Comparison of ENCODE assay signal across 20 cellular contexts in the genomic region with DNA sequence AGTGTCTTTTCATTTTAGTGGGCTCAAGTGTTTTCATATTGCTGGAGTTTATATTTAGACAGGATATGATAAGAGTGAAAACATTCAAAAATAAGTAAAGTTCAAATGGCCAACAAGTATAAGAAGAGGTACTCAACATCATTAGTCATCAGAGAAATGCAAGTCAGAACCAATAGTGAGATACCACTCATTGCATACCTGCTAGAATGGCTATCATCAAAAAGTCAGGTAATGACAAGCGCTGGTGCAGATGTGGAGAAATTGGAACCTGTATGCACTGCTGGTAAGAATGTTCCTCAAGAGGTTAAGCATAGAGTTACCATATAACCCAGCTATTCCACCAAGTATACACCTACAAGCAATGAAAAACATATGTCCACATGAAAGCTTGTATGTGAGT.
A peak's percentile ranks its signal among the peaks of the same experiment; 100 is the strongest.
DNase-seq lines count a peak whose midpoint lies in the region; ATAC-seq, FAIRE-seq and TF ChIP-seq lines count a peak whose summit lies in the region.
"Had no signal": no experiment of that assay in that cellular context is flagged by ENCODE, and none has a peak within 500 bp of the region (broad histone marks: within the 10 kb centered on the region; RNA-seq: fewer than 3 reads in every experiment).

No MANE protein-coding gene starts in this region.

- H3K27ac Mint-ChIP-seq in neural progenitor cell = peak overlapping the region; percentile 30
- H3K27ac Mint-ChIP-seq: CD14-positive monocyte; CD8-positive, alpha-beta T cell had no signal

- peaks cover 2% of the 10 kb centered on the region for H3K27me3 Mint-ChIP-seq in neural progenitor cell (ENCODE audit: insufficient read depth, low read depth)

- H3K27me3 ChIP-seq in RWPE2 (ENCODE audit: insufficient read depth, poor library complexity, severe bottlenecking) (no peaks in the 10 kb centered on the region), foreskin keratinocyte (no peaks in the 10 kb centered on the region), neural progenitor cell (no peaks in the 10 kb centered on the region)

- H3K9me3 ChIP-seq in RWPE2 (ENCODE audit: severe bottlenecking) (no peaks in the 10 kb centered on the region), neural progenitor cell (ENCODE audit: low read depth) (no peaks in the 10 kb centered on the region)
- H3K9me3 ChIP-seq: A549, HAP-1 had no signal

- H3K79me2 ChIP-seq in neural progenitor cell (ENCODE audit: low read depth) = no peaks in the 10 kb centered on the region

- TF ChIP-seq CTCF in RWPE2 (IDR thresholded peaks at IDR 0.05; ENCODE audit: poor library complexity, severe bottlenecking) = no peak
- TF ChIP-seq CTCF in foreskin keratinocyte (conservative IDR thresholded peaks at IDR 0.05) = no peak
- TF ChIP-seq CTCF in neural progenitor cell (IDR thresholded peaks at IDR 0.05) = no peak
- TF ChIP-seq CTCF in coronary artery (IDR thresholded peaks at IDR 0.05) = no peak

- DNase-seq in H54 (ENCODE audit: insufficient read length, low spot score) (no peak), RWPE2 (ENCODE audit: low spot score) (no peak), foreskin keratinocyte (peak; percentile 85 to 92), neural progenitor cell (ENCODE audit: low spot score) (no peak), Right ventricle myocardium inferior (ENCODE audit: missing footprints) (no peak), coronary artery (ENCODE audit: low spot score) (no peak), urothelium cell line (ENCODE audit: low spot score) (no peak), iPS-NIHi7 (ENCODE audit: extremely low spot score) (no peak)
- DNase-seq: CD8-positive, alpha-beta T cell; COR-L47; DMS153; GF-D8; GOT3 had no signal

- H3K27ac ChIP-seq in RWPE2 (ENCODE audit: poor library complexity, severe bottlenecking) (peak overlapping the region; percentile 47), foreskin keratinocyte (peak overlapping the region; percentile 18), neural progenitor cell (no peak overlapping the region), coronary artery (no peak overlapping the region)
- H3K27ac ChIP-seq: A549 had no signal

- H3F3A ChIP-seq in neural progenitor cell (ENCODE audit: low read depth) = peaks cover 29% of the 10 kb centered on the region

- peaks cover 92% of the 10 kb centered on the region for H3K4me1 Mint-ChIP-seq in neural progenitor cell

- TF ChIP-seq POLR2A in H54 (IDR thresholded peaks at IDR 0.05; ENCODE audit: low read depth, low read length) = no peak

- intact Hi-C loops in Right ventricle myocardium inferior (cut with DNase I) = no loop called here

- H3K9me3 Mint-ChIP-seq in neural progenitor cell = no peaks in the 10 kb centered on the region
- H3K9me3 Mint-ChIP-seq: CD14-positive monocyte; CD8-positive, alpha-beta T cell had no signal

- no peak overlapping the region for H2AFZ ChIP-seq in neural progenitor cell (replicated peaks)

- FAIRE-seq in H54 (lab: Jason Lieb, UNC) (peak; percentile 67), urothelium cell line (lab: Jason Lieb, UNC) (no peak)
- FAIRE-seq: D721Med, GM19239, HTR-8/SVneo had no signal

- no peak overlapping the region for H3K4me3 Mint-ChIP-seq in neural progenitor cell
- H3K4me3 Mint-ChIP-seq: CD14-positive monocyte; CD8-positive, alpha-beta T cell had no signal

- H3K36me3 Mint-ChIP-seq in neural progenitor cell = no peaks in the 10 kb centered on the region

- no peaks in the 10 kb centered on the region for H4K20me1 ChIP-seq in neural progenitor cell (ENCODE audit: low read depth)

- peaks cover 3% of the 10 kb centered on the region; the same call in 1 of the 2 replicates for H3K36me3 ChIP-seq in RWPE2 (ENCODE audit: low read depth)
- H3K36me3 ChIP-seq in neural progenitor cell = no peaks in the 10 kb centered on the region
- H3K36me3 ChIP-seq: HAP-1 had no signal

- ATAC-seq in RWPE2 (ENCODE audit: low read depth) (peak; percentile 69), foreskin keratinocyte (peak; percentile 63), Right ventricle myocardium inferior (no peak)
- ATAC-seq: A549; CD8-positive, alpha-beta T cell; HepG2 had no signal

- H3K4me2 ChIP-seq in neural progenitor cell = no peak overlapping the region
- H3K4me2 ChIP-seq: A549 had no signal

- H3K4me3 ChIP-seq in RWPE2 (ENCODE audit: severe bottlenecking) = no peak overlapping the region
- H3K4me3 ChIP-seq in neural progenitor cell = no peak overlapping the region
- H3K4me3 ChIP-seq in coronary artery = no peak overlapping the region
- H3K4me3 ChIP-seq: A549, HAP-1 had no signal

- H3K4me1 ChIP-seq in RWPE2 (ENCODE audit: insufficient read depth, poor library complexity, severe bottlenecking) (peaks cover 50% of the 10 kb centered on the region), foreskin keratinocyte (peaks cover 57% of the 10 kb centered on the region), neural progenitor cell (peaks cover 35% of the 10 kb centered on the region)

- no peak overlapping the region for H3K9ac ChIP-seq in neural progenitor cell

Comparison
In these comparisons a context has a peak if more than half of its experiments do, and no peak if none do; other contexts are left out.
1. DNase-seq: peak in foreskin keratinocyte (2 of 2); none in H54 (single experiment), RWPE2 (single experiment), neural progenitor cell (single experiment), Right ventricle myocardium inferior (single experiment), coronary artery (single experiment), urothelium cell line (single experiment) and iPS-NIHi7 (single experiment).
2. H3K27ac ChIP-seq: peak in RWPE2 (single experiment) and foreskin keratinocyte (single experiment); none in neural progenitor cell (single experiment) and coronary artery (0 of 2).